ENCODE assay signal across 12 cellular contexts in the genomic region with DNA sequence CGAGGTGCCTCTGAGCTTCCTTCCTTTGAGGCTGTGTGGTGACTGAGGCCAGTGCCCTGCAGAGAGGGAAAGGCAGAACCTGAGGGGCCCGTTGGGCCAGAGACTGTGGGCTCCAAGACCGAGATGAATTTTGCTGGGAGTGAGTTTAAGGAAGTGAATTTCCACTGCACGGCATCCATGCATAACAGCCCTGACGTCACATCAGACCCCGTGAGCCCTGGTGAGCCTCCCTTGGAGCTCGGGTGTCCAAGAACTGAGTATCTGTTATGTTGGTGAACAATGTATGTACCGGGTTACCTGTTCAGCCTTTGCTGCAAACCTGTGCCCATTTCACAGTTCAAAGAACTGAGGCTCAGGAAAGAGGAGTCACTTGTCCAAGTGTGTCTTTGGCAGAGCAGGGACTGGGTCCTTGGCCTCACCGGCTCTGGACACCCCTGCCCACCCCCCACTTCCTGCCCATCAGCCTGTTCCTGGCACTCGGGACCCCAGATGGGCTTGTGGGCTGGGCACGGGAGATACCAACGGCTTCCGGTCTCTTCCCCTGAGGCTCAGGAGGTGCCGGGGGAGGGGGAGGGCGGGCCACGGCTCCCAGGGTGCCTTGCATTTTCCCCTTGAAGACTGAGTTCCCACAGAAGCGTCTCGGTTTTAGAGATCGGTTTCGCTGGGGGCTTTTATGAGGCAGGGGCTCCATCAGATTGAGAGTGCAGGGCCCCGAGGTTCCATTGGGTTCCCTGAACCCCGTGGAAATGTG. TPM values are rescaled to one million over a fixed set of nuclear protein-coding genes. Genes with fewer than 3 reads are reported as not detected.
DNase-seq lines count a peak whose midpoint lies in the region; ATAC-seq and TF ChIP-seq lines count a peak whose summit lies in the region.
"Had no signal": no experiment of that assay in that cellular context is flagged by ENCODE, and none has a peak within 500 bp of the region (broad histone marks: within the 10 kb centered on the region; RNA-seq: fewer than 3 reads in every experiment).

No MANE protein-coding gene starts in this region.

- H3K27ac Mint-ChIP-seq in activated T-cell treated with anti-CD3 and anti-CD28 coated beads, Interleukin-2, amount 50 U/mL, for 24 hours = peak overlapping the region; percentile 63

- H4K20me1 ChIP-seq in PC-3 (ENCODE audit: low read length) = no peaks in the 10 kb centered on the region

- H3K27ac ChIP-seq in left ventricle myocardium inferior (replicated peaks) (no peak overlapping the region), aorta (ENCODE audit: low read depth in 1 of 2, low read length in 2 of 2) (no peak overlapping the region), PC-3 (ENCODE audit: low read length) (no peak overlapping the region)
- H3K27ac ChIP-seq: adrenal gland, esophagus squamous epithelium had no signal

- CTCF ChIA-PET in PC-3 (lab: Charles Lee) = no interaction called here

- H3K4me3 Mint-ChIP-seq in activated T-cell treated with anti-CD3 and anti-CD28 coated beads, Interleukin-2, amount 50 U/mL, for 24 hours = no peak overlapping the region

- no peaks in the 10 kb centered on the region for H3K36me3 Mint-ChIP-seq in activated T-cell treated with anti-CD3 and anti-CD28 coated beads, Interleukin-2, amount 50 U/mL, for 24 hours (ENCODE audit: low read depth)

- H3K9me2 ChIP-seq in PC-3 (replicated peaks; ENCODE audit: low read length) = no peaks in the 10 kb centered on the region

- peaks cover 12% of the 10 kb centered on the region for H3K9me3 ChIP-seq in left ventricle myocardium inferior (replicated peaks)
- no peaks in the 10 kb centered on the region for H3K9me3 ChIP-seq in aorta (ENCODE audit: control insufficient read depth, low read length)
- H3K9me3 ChIP-seq in PC-3 (ENCODE audit: low read length) = no peaks in the 10 kb centered on the region
- H3K9me3 ChIP-seq: adrenal gland, esophagus squamous epithelium had no signal

- intact Hi-C loops in left ventricle myocardium superior (cut with micrococcal nuclease) = no loop called here
- intact Hi-C loops in left ventricle myocardium inferior (cut with micrococcal nuclease) = no loop called here
- intact Hi-C loops in aorta (cut with DNase I) = no loop called here
- intact Hi-C loops in PC-3 (cut with micrococcal nuclease) = no loop called here

- no peaks in the 10 kb centered on the region for H3F3A ChIP-seq in PC-3 (ENCODE audit: low read length, unreplicated experiment)

- no peak overlapping the region for H3K9ac ChIP-seq in PC-3 (ENCODE audit: low read length)

- H2AFZ ChIP-seq in PC-3 (ENCODE audit: low read length) = no peak overlapping the region

- WGBS in aorta, 2 donors = 38 to 43% methylated on average over 22 of the region's 22 CpGs

- H3K9me3 Mint-ChIP-seq in activated T-cell treated with anti-CD3 and anti-CD28 coated beads, Interleukin-2, amount 50 U/mL, for 24 hours = peaks cover 5% of the 10 kb centered on the region

- DNase-seq in left ventricle myocardium superior = peak; percentile 40
- no peak for DNase-seq in left ventricle myocardium inferior
- DNase-seq in activated T-cell treated with anti-CD3 and anti-CD28 coated beads, Interleukin-2, amount 50 U/mL, for 24 hours = peak; percentile 65
- DNase-seq in left kidney (ENCODE audit: low read depth, low spot score) = peak; percentile 21
- peak; percentile 67 to 72 for DNase-seq in aorta
- DNase-seq in epidermal melanocyte (ENCODE audit: insufficient read length, low spot score) = no peak
- DNase-seq in KG1 (lab: John Stamatoyannopoulos, UW) = no peak
- no peak for DNase-seq in PC-3
- DNase-seq: esophagus squamous epithelium, NCI-H1930 had no signal

- H3K4me3 ChIP-seq in left ventricle myocardium inferior = no peak overlapping the region
- no peak overlapping the region for H3K4me3 ChIP-seq in aorta (ENCODE audit: low read length in 2 of 2)
- H3K4me3 ChIP-seq in PC-3 (ENCODE audit: low read length) = no peak overlapping the region
- H3K4me3 ChIP-seq: adrenal gland, esophagus squamous epithelium had no signal

- H3K4me1 ChIP-seq in left ventricle myocardium inferior = no peaks in the 10 kb centered on the region
- H3K4me1 ChIP-seq in aorta (ENCODE audit: control insufficient read depth in 1 of 2, insufficient read depth in 2 of 2, low read length in 2 of 2) = no peaks in the 10 kb centered on the region
- H3K4me1 ChIP-seq in PC-3 (ENCODE audit: insufficient read depth, low read length) = no peaks in the 10 kb centered on the region
- H3K4me1 ChIP-seq: adrenal gland, esophagus squamous epithelium had no signal

- TF ChIP-seq CTCF in left ventricle myocardium inferior (IDR thresholded peaks at IDR 0.05; ENCODE audit: borderline replicate concordance) = no peak
- no peak for TF ChIP-seq CTCF in PC-3 (conservative IDR thresholded peaks at IDR 0.05; ENCODE audit: low read depth, low read length)

- H3K4me2 ChIP-seq in PC-3 (ENCODE audit: low read length) = no peak overlapping the region

- POLR2A ChIA-PET in PC-3 (lab: Charles Lee; ENCODE audit: unreplicated experiment) = no interaction called here

- no peaks in the 10 kb centered on the region for H3K79me2 ChIP-seq in PC-3 (ENCODE audit: low read length)

- H3K27me3 Mint-ChIP-seq in activated T-cell treated with anti-CD3 and anti-CD28 coated beads, Interleukin-2, amount 50 U/mL, for 24 hours = no peaks in the 10 kb centered on the region

- peaks cover 47% of the 10 kb centered on the region for H3K4me1 Mint-ChIP-seq in activated T-cell treated with anti-CD3 and anti-CD28 coated beads, Interleukin-2, amount 50 U/mL, for 24 hours (ENCODE audit: low read depth)

- H3K27me3 ChIP-seq in left ventricle myocardium inferior (ENCODE audit: low read depth) (peaks cover 85% of the 10 kb centered on the region), aorta (ENCODE audit: control insufficient read depth in 1 of 2, insufficient read depth in 2 of 2, low read length in 1 of 2) (no peaks in the 10 kb centered on the region), PC-3 (ENCODE audit: low read length) (peaks cover 49% of the 10 kb centered on the region)
- H3K27me3 ChIP-seq: adrenal gland had no signal

- no peaks in the 10 kb centered on the region for H3K36me3 ChIP-seq in left ventricle myocardium inferior
- H3K36me3 ChIP-seq in aorta (ENCODE audit: control insufficient read depth in 1 of 2, insufficient read depth in 2 of 2, low read length in 1 of 2) = no peaks in the 10 kb centered on the region
- H3K36me3 ChIP-seq in PC-3 (ENCODE audit: low read depth, low read length) = no peaks in the 10 kb centered on the region
- H3K36me3 ChIP-seq: adrenal gland, esophagus squamous epithelium had no signal

- no TSS peak for BruUV-seq in PC-3 (replicated peaks; lab: Mats Ljungman, UMichigan)

- ATAC-seq in left ventricle myocardium superior (no peak), aorta (ENCODE audit: low FRiP score) (no peak), PC-3 (no peak)

RNA-seq across cellular contexts. Expression of a gene that starts 33.7 kb away (rescaled TPM):
- total RNA-seq in left ventricle myocardium superior (not detected), left ventricle myocardium inferior (not detected), aorta (not detected), PC-3 (2014; rRNA removed) (not detected in 2 replicates)
- polyA plus RNA-seq in aorta = not detected
- total RNA-seq: adrenal gland, esophagus squamous epithelium, liver had no signal
- polyA plus RNA-seq: adrenal gland, liver had no signal

RNA-seq across cellular contexts. Expression of a gene that starts 34.5 kb away (rescaled TPM):
- not detected for total RNA-seq in left ventricle myocardium superior
- total RNA-seq in left ventricle myocardium inferior = not detected
- total RNA-seq in aorta = not detected
- polyA plus RNA-seq in aorta = not detected
- total RNA-seq in PC-3 (2014; rRNA removed) = not detected in 2 replicates
- total RNA-seq: adrenal gland, esophagus squamous epithelium, liver had no signal
- polyA plus RNA-seq: adrenal gland, liver had no signal

RNA-seq across cellular contexts. Expression of a gene that starts 53.6 kb away (rescaled TPM):
- 10.0 TPM for total RNA-seq in left ventricle myocardium superior
- 11.5 TPM for total RNA-seq in left ventricle myocardium inferior
- 100 to 1,000 TPM in 1 of 2 donors, 10 to 100 TPM in 1; 58.1 to 188 TPM for total RNA-seq in aorta
- 100 to 1,000 TPM in 1 of 2 donors, 10 to 100 TPM in 1; 18.8 to 264 TPM for polyA plus RNA-seq in aorta
- total RNA-seq in PC-3 (2014; rRNA removed) = 1.2 TPM in 1 of 2 replicates, not detected in the other

RNA-seq across cellular contexts. Expression of a gene that starts 57.3 kb away (rescaled TPM):
- total RNA-seq in left ventricle myocardium superior (not detected), left ventricle myocardium inferior (not detected), aorta (not detected), PC-3 (2014; rRNA removed) (not detected in 2 replicates)
- polyA plus RNA-seq in aorta = not detected
- total RNA-seq: adrenal gland, esophagus squamous epithelium, liver had no signal
- polyA plus RNA-seq: adrenal gland, liver had no signal

Comparison
In these comparisons a context has a peak if more than half of its experiments do, and no peak if none do; other contexts are left out.
1. DNase-seq: peak in left ventricle myocardium superior (single experiment), activated T-cell treated with anti-CD3 and anti-CD28 coated beads, Interleukin-2, amount 50 U/mL, for 24 hours (single experiment), left kidney (single experiment) and aorta (2 of 2); none in left ventricle myocardium inferior (single experiment), epidermal melanocyte (single experiment), KG1 (single experiment) and PC-3 (single experiment).